Comparison of ENCODE assay signal across 18 cellular contexts in genomic region chr6:121678245-121678644, GRCh38.
DNase-seq lines count a peak whose midpoint lies in the region; ATAC-seq lines count a peak whose summit lies in the region.
"Had no signal": no experiment of that assay in that cellular context is flagged by ENCODE, and none has a peak within 500 bp of the region (broad histone marks: within the 10 kb centered on the region; RNA-seq: fewer than 3 reads in every experiment).

No MANE protein-coding gene starts in this region.

- DNase-seq in activated T-cell treated with anti-CD3 and anti-CD28 coated beads, Interleukin-2, amount 50 U/mL, for 72 hours: no peak
- DNase-seq in activated T-cell treated with anti-CD3 and anti-CD28 coated beads for 4 hours (no peak), astrocyte of the hippocampus (ENCODE audit: low read depth, low spot score) (peak; percentile 20), kidney tubule cell (ENCODE audit: low spot score) (peak; percentile 5), NCI-H345 (lab: John Stamatoyannopoulos, UW) (no peak)
- DNase-seq in activated CD8-positive, alpha-beta memory T cell treated with anti-CD3 and anti-CD28 coated beads, Interleukin-2, amount 10 ng/mL, durations not matched to agents 7 days and 5 days: no peak
- DNase-seq: CD8-positive, alpha-beta T cell; COR-L47; DMS 273 treated with DMSO at 0.1 percent for 48 hours; DMS53; DND-41; EL; H9 had no signal

- no peaks in the 10 kb centered on the region for H3K4me1 Mint-ChIP-seq in activated T-cell treated with anti-CD3 and anti-CD28 coated beads, Interleukin-2, amount 50 U/mL, for 72 hours (ENCODE audit: low read depth)
- H3K4me1 Mint-ChIP-seq in activated CD8-positive, alpha-beta memory T cell treated with anti-CD3 and anti-CD28 coated beads, Interleukin-2, amount 10 ng/mL, durations not matched to agents 7 days and 5 days: no peaks in the 10 kb centered on the region
- H3K4me1 Mint-ChIP-seq: CD14-positive monocyte had no signal

- no peak overlapping the region for H3K27ac Mint-ChIP-seq in activated T-cell treated with anti-CD3 and anti-CD28 coated beads, Interleukin-2, amount 50 U/mL, for 72 hours
- no peak overlapping the region for H3K27ac Mint-ChIP-seq in activated CD8-positive, alpha-beta memory T cell treated with anti-CD3 and anti-CD28 coated beads, Interleukin-2, amount 10 ng/mL, durations not matched to agents 7 days and 5 days
- H3K27ac Mint-ChIP-seq: CD14-positive monocyte; CD8-positive, alpha-beta T cell; H9 had no signal

- H3K27me3 Mint-ChIP-seq in activated T-cell treated with anti-CD3 and anti-CD28 coated beads, Interleukin-2, amount 50 U/mL, for 72 hours (ENCODE audit: low read depth): no peaks in the 10 kb centered on the region
- H3K27me3 Mint-ChIP-seq in activated CD8-positive, alpha-beta memory T cell treated with anti-CD3 and anti-CD28 coated beads, Interleukin-2, amount 10 ng/mL, durations not matched to agents 7 days and 5 days: no peaks in the 10 kb centered on the region

- peak; percentile 32 to 55 for ATAC-seq in activated T-cell treated with anti-CD3 and anti-CD28 coated beads, Interleukin-2, amount 50 U/mL, for 72 hours (replicated peaks in 1 of 2)
- ATAC-seq in GM19035 (IDR thresholded peaks at IDR 0.05; ENCODE audit: unreplicated experiment) (no peak), esophagus mucosa (no peak)
- no peak for ATAC-seq in activated CD8-positive, alpha-beta memory T cell treated with anti-CD3 and anti-CD28 coated beads, Interleukin-2, amount 10 ng/mL, durations not matched to agents 7 days and 5 days
- ATAC-seq: A549; CD8-positive, alpha-beta T cell; HepG2 had no signal

- H3K36me3 Mint-ChIP-seq in activated T-cell treated with anti-CD3 and anti-CD28 coated beads, Interleukin-2, amount 50 U/mL, for 72 hours (ENCODE audit: insufficient read depth in 2 of 2): no peaks in the 10 kb centered on the region
- no peaks in the 10 kb centered on the region for H3K36me3 Mint-ChIP-seq in activated CD8-positive, alpha-beta memory T cell treated with anti-CD3 and anti-CD28 coated beads, Interleukin-2, amount 10 ng/mL, durations not matched to agents 7 days and 5 days
- H3K36me3 Mint-ChIP-seq: CD14-positive monocyte; CD8-positive, alpha-beta T cell had no signal

- peaks cover 3 to 4% of the 10 kb centered on the region in 2 donors for H3K9me3 Mint-ChIP-seq in activated T-cell treated with anti-CD3 and anti-CD28 coated beads, Interleukin-2, amount 50 U/mL, for 72 hours
- H3K9me3 Mint-ChIP-seq in activated CD8-positive, alpha-beta memory T cell treated with anti-CD3 and anti-CD28 coated beads, Interleukin-2, amount 10 ng/mL, durations not matched to agents 7 days and 5 days (ENCODE audit: low read depth): no peaks in the 10 kb centered on the region
- H3K9me3 Mint-ChIP-seq: CD8-positive, alpha-beta T cell; H9 had no signal

- no peak overlapping the region for H3K4me3 Mint-ChIP-seq in activated T-cell treated with anti-CD3 and anti-CD28 coated beads, Interleukin-2, amount 50 U/mL, for 72 hours
- H3K4me3 Mint-ChIP-seq in activated CD8-positive, alpha-beta memory T cell treated with anti-CD3 and anti-CD28 coated beads, Interleukin-2, amount 10 ng/mL, durations not matched to agents 7 days and 5 days: no peak overlapping the region
- H3K4me3 Mint-ChIP-seq: CD14-positive monocyte; CD8-positive, alpha-beta T cell; H9 had no signal

- CTCF ChIA-PET in activated CD8-positive, alpha-beta memory T cell treated with anti-CD3 and anti-CD28 coated beads, Interleukin-2, amount 10 ng/mL, durations not matched to agents 7 days and 5 days (lab: Charles Lee): no interaction called here

Comparison
In these comparisons a context has a peak if more than half of its experiments do, and no peak if none do; other contexts are left out.
1. ATAC-seq: peak in activated T-cell treated with anti-CD3 and anti-CD28 coated beads, Interleukin-2, amount 50 U/mL, for 72 hours (2 of 2); none in GM19035 (single experiment), esophagus mucosa (single experiment) and activated CD8-positive, alpha-beta memory T cell treated with anti-CD3 and anti-CD28 coated beads, Interleukin-2, amount 10 ng/mL, durations not matched to agents 7 days and 5 days (single experiment).
2. DNase-seq: peak in astrocyte of the hippocampus (single experiment) and kidney tubule cell (single experiment); none in activated T-cell treated with anti-CD3 and anti-CD28 coated beads, Interleukin-2, amount 50 U/mL, for 72 hours (0 of 2), activated T-cell treated with anti-CD3 and anti-CD28 coated beads for 4 hours (single experiment), NCI-H345 (single experiment) and activated CD8-positive, alpha-beta memory T cell treated with anti-CD3 and anti-CD28 coated beads, Interleukin-2, amount 10 ng/mL, durations not matched to agents 7 days and 5 days (single experiment).